35 cellular contexts compared by ENCODE assay signal in the genomic region with DNA sequence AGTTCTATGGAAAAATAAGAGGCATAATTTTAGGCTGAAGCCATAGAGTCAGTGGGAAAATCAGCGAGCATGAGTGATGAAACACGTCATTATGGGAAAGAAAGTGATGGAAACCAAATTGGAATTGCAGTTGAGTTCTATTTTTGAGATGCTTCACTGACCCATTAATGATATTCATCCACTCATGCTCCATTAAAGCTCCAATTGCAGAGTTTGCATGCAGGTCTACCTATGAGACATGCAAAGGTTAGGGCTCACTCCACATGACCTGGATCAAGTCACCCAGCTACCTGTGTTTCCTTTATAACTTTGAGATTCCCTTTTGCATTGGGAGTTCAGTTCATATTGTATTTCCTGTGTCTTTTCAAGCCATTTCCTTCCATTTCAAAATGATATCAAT. TPM values are rescaled to one million over a fixed set of nuclear protein-coding genes. Genes with fewer than 3 reads are reported as not detected.
"Had no signal": no experiment of that assay in that cellular context is flagged by ENCODE, and none has a peak within 500 bp of the region (broad histone marks: within the 10 kb centered on the region; RNA-seq: fewer than 3 reads in every experiment).

No MANE protein-coding gene starts in this region.

- H3K4me3 ChIP-seq: left lung, lower lobe of right lung, neural progenitor cell, psoas muscle, right atrium auricular region, right lobe of liver, smooth muscle cell, testis, thyroid gland, transverse colon, upper lobe of left lung, vagina had no signal

- H2AFZ ChIP-seq: neural progenitor cell, parathyroid adenoma had no signal

- H3K79me2 ChIP-seq: parathyroid adenoma had no signal

- H3K27me3 ChIP-seq: neural progenitor cell, right atrium auricular region, right lobe of liver, testis, thyroid gland, upper lobe of left lung, vagina had no signal

- H3K9ac ChIP-seq: neural progenitor cell, parathyroid adenoma had no signal

- ATAC-seq: left colon; left lung; lower lobe of right lung; naive thymus-derived CD8-positive, alpha-beta T cell; psoas muscle; right lobe of liver; stimulated activated memory B cell treated with anti-CD40 and anti-IgM and Interleukin-4, amounts not matched to agents 10 μg/mL and 1 μg/mL and 100 μg/mL, for 72 hours; stimulated activated naive CD8-positive, alpha-beta T cell treated with anti-CD3 and anti-CD28 coated beads, Interleukin-15, amount 100 ng/mL, for 72 hours had no signal

- H3K36me3 ChIP-seq: left lung, lower lobe of right lung, neural progenitor cell, neutrophil, right atrium auricular region, right lobe of liver, thyroid gland, transverse colon, upper lobe of left lung, vagina had no signal

- H3K4me2 ChIP-seq: neural progenitor cell, smooth muscle cell had no signal

- DNase-seq: hippocampal formation; kidney glomerular epithelial cell; left colon; left lung; lower lobe of right lung; mammary epithelial cell; mesenchymal stem cell; naive thymus-derived CD8-positive, alpha-beta T cell; occipital lobe; psoas muscle; right lobe of liver; stimulated activated CD4-positive, alpha-beta T cell treated with anti-CD3 and anti-CD28 coated beads, Interleukin-1b, Interleukin-23, amount 100 ng/mL, for 48 hours; stimulated activated CD4-positive, alpha-beta T cell treated with anti-CD3 and anti-CD28 coated beads, Interleukin-2, amount 100 ng/mL, for 48 hours; stimulated activated CD4-positive, alpha-beta T cell treated with anti-CD3 and anti-CD28 coated beads, Interleukin-4, amount 100 ng/mL, for 4 hours; stimulated activated CD8-positive, alpha-beta memory T cell treated with anti-CD3 and anti-CD28 coated beads, Interleukin-4, amount 100 ng/mL, for 48 hours; stimulated activated naive CD4-positive, alpha-beta T cell treated with Interleukin-2 at 50 U/mL for 16 hours; stimulated activated naive CD8-positive, alpha-beta T cell treated with anti-CD3 and anti-CD28 coated beads, Interleukin-15, amount 100 ng/mL, for 72 hours; testis; thyroid gland; transverse colon; upper lobe of left lung had no signal

- FAIRE-seq: keratinocyte had no signal

- H3K9me3 ChIP-seq: left lung, lower lobe of right lung, neutrophil, psoas muscle, right atrium auricular region, right lobe of liver, testis, thyroid gland, transverse colon, upper lobe of left lung, vagina had no signal

- H3K27ac ChIP-seq: left lung, lower lobe of right lung, neural progenitor cell, neutrophil, parathyroid adenoma, psoas muscle, right atrium auricular region, right lobe of liver, testis, thyroid gland, transverse colon, upper lobe of left lung, vagina had no signal

- H3K4me1 ChIP-seq: left lung, lower lobe of right lung, neural progenitor cell, parathyroid adenoma, psoas muscle, right atrium auricular region, right lobe of liver, testis, thyroid gland, transverse colon, upper lobe of left lung, vagina had no signal

RNA-seq across cellular contexts. Expression of gene KRTAP2-4, which starts 8.0 kb away (rescaled TPM):
- total RNA-seq: left colon; left lung; liver; lower lobe of right lung; mammary epithelial cell; mucosa of gallbladder; naive thymus-derived CD8-positive, alpha-beta T cell; occipital lobe; osteocyte; posterior vena cava; psoas muscle; right atrium auricular region; right lobe of liver; skeletal muscle tissue; smooth muscle cell; testis; thyroid gland; transverse colon; upper lobe of left lung; urinary bladder; vagina had no signal
- polyA plus RNA-seq: keratinocyte; liver; mammary epithelial cell; naive thymus-derived CD8-positive, alpha-beta T cell; psoas muscle; smooth muscle cell; urinary bladder had no signal

RNA-seq across cellular contexts. Expression of gene KRTAP4-7, which starts 10.3 kb away (rescaled TPM):
- total RNA-seq: left colon; left lung; liver; lower lobe of right lung; mammary epithelial cell; mucosa of gallbladder; naive thymus-derived CD8-positive, alpha-beta T cell; occipital lobe; osteocyte; posterior vena cava; psoas muscle; right atrium auricular region; right lobe of liver; skeletal muscle tissue; smooth muscle cell; testis; thyroid gland; transverse colon; upper lobe of left lung; urinary bladder; vagina had no signal
- polyA plus RNA-seq: keratinocyte; liver; mammary epithelial cell; naive thymus-derived CD8-positive, alpha-beta T cell; psoas muscle; smooth muscle cell; urinary bladder had no signal

RNA-seq across cellular contexts. Expression of gene KRTAP2-3, which starts 13.8 kb away (rescaled TPM):
- total RNA-seq: left colon; liver; lower lobe of right lung; mucosa of gallbladder; naive thymus-derived CD8-positive, alpha-beta T cell; occipital lobe; osteocyte; posterior vena cava; psoas muscle; right atrium auricular region; right lobe of liver; skeletal muscle tissue; testis; thyroid gland; transverse colon; upper lobe of left lung; urinary bladder; vagina had no signal
- polyA plus RNA-seq: liver; naive thymus-derived CD8-positive, alpha-beta T cell; psoas muscle; urinary bladder had no signal

RNA-seq across cellular contexts. Expression of gene KRTAP2-2, which starts 18.6 kb away (rescaled TPM):
- total RNA-seq: left colon; left lung; liver; lower lobe of right lung; mammary epithelial cell; mucosa of gallbladder; naive thymus-derived CD8-positive, alpha-beta T cell; occipital lobe; osteocyte; posterior vena cava; psoas muscle; right atrium auricular region; right lobe of liver; skeletal muscle tissue; smooth muscle cell; testis; thyroid gland; transverse colon; upper lobe of left lung; urinary bladder; vagina had no signal
- polyA plus RNA-seq: keratinocyte; liver; mammary epithelial cell; naive thymus-derived CD8-positive, alpha-beta T cell; psoas muscle; smooth muscle cell; urinary bladder had no signal

RNA-seq across cellular contexts. Expression of gene KRTAP4-8, which starts 24.3 kb away (rescaled TPM):
- total RNA-seq: left colon; left lung; liver; lower lobe of right lung; mammary epithelial cell; mucosa of gallbladder; naive thymus-derived CD8-positive, alpha-beta T cell; occipital lobe; osteocyte; posterior vena cava; psoas muscle; right atrium auricular region; right lobe of liver; skeletal muscle tissue; smooth muscle cell; testis; thyroid gland; transverse colon; upper lobe of left lung; urinary bladder; vagina had no signal
- polyA plus RNA-seq: keratinocyte; liver; mammary epithelial cell; naive thymus-derived CD8-positive, alpha-beta T cell; psoas muscle; smooth muscle cell; urinary bladder had no signal
